Comparison of ENCODE assay signal across 10 cellular contexts in genomic region chr12:57725851-57726150, GRCh38. TPM values are rescaled to one million over a fixed set of nuclear protein-coding genes. Genes with fewer than 3 reads are reported as not detected.
DNase-seq lines count a peak whose midpoint lies in the region; ATAC-seq and TF ChIP-seq lines count a peak whose summit lies in the region.
"Had no signal": no experiment of that assay in that cellular context is flagged by ENCODE, and none has a peak within 500 bp of the region (broad histone marks: within the 10 kb centered on the region; RNA-seq: fewer than 3 reads in every experiment).

No MANE protein-coding gene starts in this region.

- H3K27me3 Mint-ChIP-seq in CD4-positive, alpha-beta T cell = no peaks in the 10 kb centered on the region
- H3K27me3 Mint-ChIP-seq: naive B cell had no signal

- H3K27ac Mint-ChIP-seq in CD4-positive, alpha-beta T cell = peak overlapping the region; percentile 17

- TF ChIP-seq CTCF in CD4-positive, alpha-beta T cell (IDR thresholded peaks at IDR 0.05) = no peak
- TF ChIP-seq CTCF in RWPE1 (conservative IDR thresholded peaks at IDR 0.05; ENCODE audit: low read depth) = no peak
- no peak for TF ChIP-seq CTCF in fibroblast of mammary gland (conservative IDR thresholded peaks at IDR 0.05; ENCODE audit: control insufficient read depth, insufficient read depth, low read depth, low read length)
- no peak for TF ChIP-seq CTCF in psoas muscle (IDR thresholded peaks at IDR 0.05)

- H3K36me3 ChIP-seq in psoas muscle (ENCODE audit: insufficient read depth in 1 of 2, low read depth in 1 of 2) = peaks cover 0 to 10% of the 10 kb centered on the region in 2 donors

- peaks cover 73% of the 10 kb centered on the region for H3K36me3 Mint-ChIP-seq in CD4-positive, alpha-beta T cell (ENCODE audit: low read depth)

- DNase-seq in CD4-positive, alpha-beta T cell = no peak
- DNase-seq in RWPE1 (ENCODE audit: low spot score) = no peak
- DNase-seq in fibroblast of mammary gland (ENCODE audit: low read depth) = no peak
- DNase-seq in psoas muscle = no peak
- no peak for DNase-seq in left colon
- no peak for DNase-seq in cerebellum (ENCODE audit: low spot score)
- DNase-seq in GM03348 (ENCODE audit: low spot score) = no peak
- DNase-seq: DND-41, naive B cell had no signal

- H3K9me3 Mint-ChIP-seq in CD4-positive, alpha-beta T cell = no peaks in the 10 kb centered on the region

- H3K9me3 ChIP-seq in CD4-positive, alpha-beta T cell (ENCODE audit: control insufficient read depth, low read length) = no peaks in the 10 kb centered on the region
- no peaks in the 10 kb centered on the region for H3K9me3 ChIP-seq in psoas muscle

- H3K4me3 Mint-ChIP-seq in CD4-positive, alpha-beta T cell = no peak overlapping the region

- no peak overlapping the region for H3K27ac ChIP-seq in CD4-positive, alpha-beta T cell (ENCODE audit: low read depth, low read length)
- H3K27ac ChIP-seq in RWPE1 (peak overlapping the region; percentile 90), psoas muscle (no peak overlapping the region)

- CTCF ChIA-PET in CD4-positive, alpha-beta T cell (lab: Charles Lee) = no interaction called here
- CTCF ChIA-PET in RWPE1 (lab: Yijun Ruan, JAX) = interaction anchor here (0.6 to 3.0 kb wide), 11 partner anchors 11 to 1733 kb away, joined by 3 to 31 read pairs (median 4); partner anchors contain the start of genes CDK4, OS9 and TSPAN31

- peaks cover 6% of the 10 kb centered on the region for H3K4me1 ChIP-seq in psoas muscle

- POLR2A ChIA-PET in CD4-positive, alpha-beta T cell (lab: Charles Lee) = interaction anchor here (0.9 kb wide), 1 partner anchor 11 kb away, joined by 3 read pairs; no protein-coding TSS in a partner anchor
- POLR2A ChIA-PET in RWPE1 (lab: Yijun Ruan, JAX; ENCODE audit: low non-redundant PET) = no interaction called here

- H3K4me1 Mint-ChIP-seq in CD4-positive, alpha-beta T cell (ENCODE audit: low read depth) = peaks cover 21% of the 10 kb centered on the region

- H3K27me3 ChIP-seq in CD4-positive, alpha-beta T cell (ENCODE audit: control insufficient read depth, insufficient read depth, low read length) = no peaks in the 10 kb centered on the region
- peaks cover 0 to 39% (median 17%) of the 10 kb centered on the region in 3 donors for H3K27me3 ChIP-seq in psoas muscle (ENCODE audit: insufficient read depth in 3 of 3, low read length in 2 of 3)

- intact Hi-C loops in CD4-positive, alpha-beta T cell (cut with DNase I, micrococcal nuclease) = no loop called here
- intact Hi-C loops in psoas muscle (cut with DNase I) (no loop called here), left colon (cut with DNase I, micrococcal nuclease) (no loop called here)

- 10 to 18% (median 14%) methylated on average over 10 of the region's 10 CpGs for WGBS in psoas muscle, 3 donors

- no peak for ATAC-seq in CD4-positive, alpha-beta T cell (ENCODE audit: poor library complexity)
- no peak for ATAC-seq in psoas muscle
- ATAC-seq in left colon = no peak
- no peak for ATAC-seq in HG03442 (IDR thresholded peaks at IDR 0.05; ENCODE audit: unreplicated experiment)

- H3K4me3 ChIP-seq in fibroblast of mammary gland (ENCODE audit: control insufficient read depth, low read depth, low read length) (peak overlapping the region; percentile 89), psoas muscle (peak overlapping the region; percentile 65)

RNA-seq across cellular contexts. Expression of gene AGAP2, which starts 12.7 kb away (rescaled TPM):
- total RNA-seq in CD4-positive, alpha-beta T cell = 10 to 100 TPM; 21.0 to 21.2 TPM
- 1 to 10 TPM; 3.5 to 9.6 (median 5.8) TPM for total RNA-seq in psoas muscle
- polyA plus RNA-seq in psoas muscle = 1 to 10 TPM; 2.5 to 3.9 (median 2.9) TPM
- total RNA-seq in left colon = 1 to 10 TPM in 1 of 2 donors, under 1 TPM in 1; 0.92 to 1.5 TPM
- 22.7 TPM for total RNA-seq in cerebellum

RNA-seq across cellular contexts. Expression of gene TSPAN31, which starts 19.0 kb away (rescaled TPM):
- 10 to 100 TPM; 10.3 to 10.7 TPM for total RNA-seq in CD4-positive, alpha-beta T cell
- 10 to 100 TPM; 14.6 to 21.0 (median 18.8) TPM for total RNA-seq in psoas muscle
- polyA plus RNA-seq in psoas muscle = 10 to 100 TPM; 16.8 to 31.2 (median 23.2) TPM
- 10 to 100 TPM; 28.9 to 40.6 TPM for total RNA-seq in left colon
- total RNA-seq in cerebellum = 32.1 TPM

RNA-seq across cellular contexts. Expression of gene CDK4, which starts 26.3 kb away (rescaled TPM):
- total RNA-seq in CD4-positive, alpha-beta T cell = 10 to 100 TPM in 1 of 2 experiments, 1 to 10 TPM in 1; 8.7 to 10.8 TPM
- total RNA-seq in psoas muscle = 10 to 100 TPM; 38.0 to 74.1 (median 53.6) TPM
- 100 to 1,000 TPM in 1 of 3 donors, 10 to 100 TPM in 2; 52.8 to 105 (median 56.6) TPM for polyA plus RNA-seq in psoas muscle
- total RNA-seq in left colon = 10 to 100 TPM; 38.4 to 46.0 TPM
- 48.5 TPM for total RNA-seq in cerebellum

RNA-seq across cellular contexts. Expression of gene MARCHF9, which starts 29.1 kb away (rescaled TPM):
- 10 to 100 TPM; 39.9 to 40.8 TPM for total RNA-seq in CD4-positive, alpha-beta T cell
- total RNA-seq in psoas muscle (1 to 10 TPM; 7.8 to 9.4 (median 8.8) TPM), left colon (10 to 100 TPM; 12.2 to 13.1 TPM), cerebellum (12.2 TPM)
- 1 to 10 TPM; 5.7 to 8.8 (median 7.2) TPM for polyA plus RNA-seq in psoas muscle

RNA-seq across cellular contexts. Expression of gene OS9, which starts 31.9 kb away (rescaled TPM):
- total RNA-seq in CD4-positive, alpha-beta T cell = 100 to 1,000 TPM; 108 to 112 TPM
- total RNA-seq in psoas muscle = 10 to 100 TPM; 56.6 to 64.4 (median 61.5) TPM
- 10 to 100 TPM; 53.0 to 76.4 (median 74.6) TPM for polyA plus RNA-seq in psoas muscle
- 100 to 1,000 TPM; 310 to 322 TPM for total RNA-seq in left colon
- 78.9 TPM for total RNA-seq in cerebellum
